ENCODE assay signal across 8 cellular contexts in genomic region chr6:710601-711571, GRCh38. TPM values are rescaled to one million over a fixed set of nuclear protein-coding genes. Genes with fewer than 3 reads are reported as not detected.
DNase-seq lines count a peak whose midpoint lies in the region; ATAC-seq and TF ChIP-seq lines count a peak whose summit lies in the region.

No MANE protein-coding gene starts in this region.

- peak; percentile 75 for DNase-seq in ELR (ENCODE audit: low read depth)
- peak; percentile 33 for DNase-seq in KG1 (lab: John Stamatoyannopoulos, UW)
- DNase-seq in activated CD4-positive, alpha-beta T cell treated with anti-CD3 and anti-CD28 coated beads for 1 hour = peak; percentile 26
- DNase-seq in chondrocyte (ENCODE audit: low spot score) = no peak
- DNase-seq in stimulated activated CD4-positive, alpha-beta T cell treated with anti-CD3 and anti-CD28 coated beads, Interleukin-1b, Interleukin-23, amount 100 ng/mL, for 24 hours (ENCODE audit: low read depth in 4 of 4, low spot score in 1 of 4) = peak; percentile 12 to 30 (median 26)
- no peak for DNase-seq in NCI-H524 treated with DMSO at 0.1 percent for 48 hours (lab: John Stamatoyannopoulos, UW)

- H3K27ac ChIP-seq in layer of hippocampus (ENCODE audit: low read depth, low read length) = peak overlapping the region; percentile 53

- H3K36me3 Mint-ChIP-seq in chondrocyte (ENCODE audit: low read depth) = no peaks in the 10 kb centered on the region

- H3K4me3 Mint-ChIP-seq in chondrocyte (ENCODE audit: unreplicated experiment) = peak overlapping the region; percentile 88

- no peaks in the 10 kb centered on the region for H3K9me3 Mint-ChIP-seq in chondrocyte (ENCODE audit: low read depth)

- no peaks in the 10 kb centered on the region for H3K27me3 Mint-ChIP-seq in chondrocyte (ENCODE audit: low read depth)

- peak; percentile 12 for TF ChIP-seq CTCF in chondrocyte (IDR thresholded peaks at IDR 0.05)

- ATAC-seq in GM21528 (IDR thresholded peaks at IDR 0.05; ENCODE audit: low FRiP score, unreplicated experiment) = peak; percentile 90

- no peaks in the 10 kb centered on the region for H3K27me3 ChIP-seq in layer of hippocampus (ENCODE audit: control insufficient read depth, insufficient read depth, low read length)

- peaks cover 29% of the 10 kb centered on the region for H3K4me1 Mint-ChIP-seq in chondrocyte (ENCODE audit: low read depth)

- H3K27ac Mint-ChIP-seq in chondrocyte (ENCODE audit: unreplicated experiment) = peak overlapping the region; percentile 92

RNA-seq across cellular contexts. Expression of gene EXOC2, which starts 17.9 kb away (rescaled TPM):
- total RNA-seq in chondrocyte = 27.5 to 32.3 TPM (median 28.0 TPM) in 3 replicates

RNA-seq across cellular contexts. Expression of gene HUS1B, which starts 54.0 kb away (rescaled TPM):
- total RNA-seq in chondrocyte = 0.70 to 0.97 TPM (median 0.79 TPM) in 3 replicates

Comparison
In these comparisons a context has a peak if more than half of its experiments do, and no peak if none do; other contexts are left out.
1. DNase-seq: peak in ELR (single experiment), KG1 (single experiment), activated CD4-positive, alpha-beta T cell treated with anti-CD3 and anti-CD28 coated beads for 1 hour (single experiment) and stimulated activated CD4-positive, alpha-beta T cell treated with anti-CD3 and anti-CD28 coated beads, Interleukin-1b, Interleukin-23, amount 100 ng/mL, for 24 hours (4 of 4); none in chondrocyte (single experiment) and NCI-H524 treated with DMSO at 0.1 percent for 48 hours (single experiment).